Comparison of ENCODE assay signal across 24 cellular contexts in the genomic region with DNA sequence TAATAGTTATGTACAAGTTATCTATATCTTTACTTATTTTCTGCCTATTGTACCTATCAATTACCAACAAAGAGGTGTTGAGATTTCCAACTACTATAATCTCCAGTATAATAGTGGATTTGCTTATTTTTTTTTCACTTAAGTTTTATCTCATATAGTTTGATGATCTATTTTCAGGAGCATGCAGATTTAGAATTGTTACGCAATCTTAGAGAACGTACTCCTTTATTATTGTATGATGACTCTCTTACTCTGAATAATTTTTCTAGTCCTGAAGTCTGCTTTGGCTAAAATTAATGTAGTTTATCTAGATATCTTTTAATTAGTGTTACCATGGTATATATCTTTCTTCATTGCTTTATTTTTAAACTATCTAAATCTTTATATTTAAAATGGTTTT.
"Had no signal": no experiment of that assay in that cellular context is flagged by ENCODE, and none has a peak within 500 bp of the region (broad histone marks: within the 10 kb centered on the region; RNA-seq: fewer than 3 reads in every experiment).

No MANE protein-coding gene starts in this region.

- H3K9ac ChIP-seq: neural progenitor cell had no signal

- ATAC-seq: activated naive CD4-positive, alpha-beta T cell treated with anti-CD3 and anti-CD28 coated beads, Interleukin-2, amount 50 U/mL, for 72 hours; activated T-cell treated with anti-CD3 and anti-CD28 coated beads, Interleukin-2, amount 50 U/mL, for 72 hours; left lung; lower lobe of right lung; naive thymus-derived CD8-positive, alpha-beta T cell; stimulated activated naive CD8-positive, alpha-beta T cell treated with anti-CD3 and anti-CD28 coated beads, Interleukin-15, Interleukin-2, amounts not matched to agents 100 U/mL and 50 U/mL, for 24 hours had no signal

- H3K27me3 ChIP-seq: adrenal gland, ascending aorta, esophagus muscularis mucosa, left lung, neural progenitor cell, right atrium auricular region, spleen, testis, transverse colon had no signal

- H3K4me2 ChIP-seq: neural progenitor cell had no signal

- H3K9me3 ChIP-seq: testis had no signal

- H2AFZ ChIP-seq: neural progenitor cell had no signal

- H3K4me1 ChIP-seq: adrenal gland, ascending aorta, esophagus muscularis mucosa, left lung, lower lobe of right lung, neural progenitor cell, right atrium auricular region, spleen, testis, transverse colon had no signal

- H3K27ac ChIP-seq: adrenal gland, ascending aorta, esophagus muscularis mucosa, left lung, lower lobe of right lung, neural progenitor cell, right atrium auricular region, spleen, testis, transverse colon, VCaP had no signal

- H3K4me3 ChIP-seq: adrenal gland, ascending aorta, esophagus muscularis mucosa, left lung, lower lobe of right lung, neural progenitor cell, right atrium auricular region, spleen, testis, transverse colon had no signal

- H3K36me3 ChIP-seq: adrenal gland, ascending aorta, esophagus muscularis mucosa, left lung, lower lobe of right lung, neural progenitor cell, right atrium auricular region, spleen had no signal

- DNase-seq: activated CD4-positive, alpha-beta T cell treated with anti-CD3 and anti-CD28 coated beads for 4 hours; activated CD4-positive, alpha-beta T cell treated with anti-CD3 and anti-CD28 coated beads, Interleukin-2, amount 50 U/mL, for 4 hours; activated naive CD4-positive, alpha-beta T cell; activated T-cell treated with anti-CD3 and anti-CD28 coated beads for 4 hours; activated T-cell treated with anti-CD3 and anti-CD28 coated beads, Interleukin-2, amount 50 U/mL, for 72 hours; adrenal gland; caudate nucleus; endodermal cell; left lung; lower lobe of right lung; mesenchymal stem cell; naive thymus-derived CD8-positive, alpha-beta T cell; occipital lobe; spleen; stimulated activated CD4-positive, alpha-beta T cell treated with anti-CD3 and anti-CD28 coated beads, Interleukin-2, amount 100 ng/mL, for 48 hours; stimulated activated naive CD8-positive, alpha-beta T cell treated with anti-CD3 and anti-CD28 coated beads, Interleukin-15, Interleukin-2, amounts not matched to agents 100 U/mL and 50 U/mL, for 24 hours; testis; transverse colon had no signal
